In genomic region chr20:6663104-6663503, GRCh38 we compare ENCODE assay signal across 16 cellular contexts.
DNase-seq lines count a peak whose midpoint lies in the region; ATAC-seq and TF ChIP-seq lines count a peak whose summit lies in the region.
"Had no signal": no experiment of that assay in that cellular context is flagged by ENCODE, and none has a peak within 500 bp of the region (broad histone marks: within the 10 kb centered on the region; RNA-seq: fewer than 3 reads in every experiment).

No MANE protein-coding gene starts in this region.

- ATAC-seq in GM19463 (IDR thresholded peaks at IDR 0.05; ENCODE audit: unreplicated experiment) = peak; percentile 73
- ATAC-seq in HG03460 (IDR thresholded peaks at IDR 0.05; ENCODE audit: unreplicated experiment) = peak; percentile 58
- ATAC-seq in sciatic nerve = peak; percentile 38
- ATAC-seq in HG03045 (IDR thresholded peaks at IDR 0.05; ENCODE audit: unreplicated experiment) = no peak
- ATAC-seq: activated naive CD8-positive, alpha-beta T cell treated with anti-CD3 and anti-CD28 coated beads, Interleukin-2, amount 50 U/mL, for 24 hours; heart left ventricle; left lung; stimulated activated naive CD8-positive, alpha-beta T cell treated with anti-CD3 and anti-CD28 coated beads, Interleukin-15, Interleukin-2, amounts not matched to agents 100 U/mL and 50 U/mL, for 24 hours had no signal

- intact Hi-C loops in sciatic nerve (cut with DNase I) = no loop called here

- DNase-seq in fibroblast of villous mesenchyme (ENCODE audit: low read depth) = peak; percentile 48
- no peak for DNase-seq in sciatic nerve (ENCODE audit: low spot score)
- no peak for DNase-seq in mucosa of gallbladder (ENCODE audit: low spot score)
- no peak for DNase-seq in amniotic stem cell (lab: John Stamatoyannopoulos, UW)
- DNase-seq: activated B cell treated with CpG ODN at 0.5 μM for 24 hours; activated naive CD8-positive, alpha-beta T cell treated with anti-CD3 and anti-CD28 coated beads, Interleukin-2, amount 50 U/mL, for 24 hours; heart left ventricle; IMR-90; left lung; NCI-H1105; stimulated activated naive CD8-positive, alpha-beta T cell treated with anti-CD3 and anti-CD28 coated beads, Interleukin-15, Interleukin-2, amounts not matched to agents 100 U/mL and 50 U/mL, for 24 hours had no signal

- no peak overlapping the region for H3K4me3 ChIP-seq in fibroblast of villous mesenchyme (ENCODE audit: low read depth, low read length)
- H3K4me3 ChIP-seq: BLaER1 treated with 17β-estradiol and CSF1 and Interleukin-3, amounts not matched to agents 10 nM and 100 nM; heart left ventricle; left lung; vagina had no signal

- TF ChIP-seq CTCF in fibroblast of villous mesenchyme (IDR thresholded peaks at IDR 0.05; ENCODE audit: insufficient read depth, low read depth, low read length) = no peak
